Comparison of ENCODE assay signal across 8 cellular contexts in genomic region chr19:45076029-45076850, GRCh38. TPM values are rescaled to one million over a fixed set of nuclear protein-coding genes. Genes with fewer than 3 reads are reported as not detected.
DNase-seq lines count a peak whose midpoint lies in the region; ATAC-seq, FAIRE-seq and TF ChIP-seq lines count a peak whose summit lies in the region.

Gene ZNF296 (minus strand): TSS chr19:45076478. CDS start chr19:45076373, 105 bp downstream.

- H3K27me3 Mint-ChIP-seq in activated T-helper 2 cell treated with anti-CD3 and anti-CD28 coated beads, Interferon-gamma antibody, Interleukin-2, Interleukin-4, amounts not matched to agents 10 μg/mL and 5 μg/mL and 100 μg/mL, durations not matched to agents 14 hours and 24 hours and 36 hours (ENCODE audit: low read depth) = no peaks in the 10 kb centered on the region
- H3K27me3 Mint-ChIP-seq in type B pancreatic cell = peaks cover 4% of the 10 kb centered on the region

- TF ChIP-seq CTCF in gastroesophageal sphincter (IDR thresholded peaks at IDR 0.05) (no peak), pancreas (IDR thresholded peaks at IDR 0.05) (no peak), type B pancreatic cell (conservative IDR thresholded peaks at IDR 0.05) (no peak)

- TF ChIP-seq EP300 in gastroesophageal sphincter (IDR thresholded peaks at IDR 0.05) = no peak

- H3K4me1 Mint-ChIP-seq in activated T-helper 2 cell treated with anti-CD3 and anti-CD28 coated beads, Interferon-gamma antibody, Interleukin-2, Interleukin-4, amounts not matched to agents 10 μg/mL and 5 μg/mL and 100 μg/mL, durations not matched to agents 14 hours and 24 hours and 36 hours (ENCODE audit: low read depth) = peaks cover 25% of the 10 kb centered on the region
- H3K4me1 Mint-ChIP-seq in type B pancreatic cell (ENCODE audit: unreplicated experiment) = peaks cover 10% of the 10 kb centered on the region

- H3K4me3 ChIP-seq in BLaER1 treated with 17β-estradiol and CSF1 and Interleukin-3, amounts not matched to agents 10 nM and 100 nM = peak within 1 kb of the TSS; percentile 81 to 94 (median 86)
- H3K4me3 ChIP-seq in gastroesophageal sphincter (peak within 1 kb of the TSS; percentile 6 to 56), pancreas (peak within 1 kb of the TSS; percentile 16 to 50 (median 26))

- H3K4me3 Mint-ChIP-seq in activated T-helper 2 cell treated with anti-CD3 and anti-CD28 coated beads, Interferon-gamma antibody, Interleukin-2, Interleukin-4, amounts not matched to agents 10 μg/mL and 5 μg/mL and 100 μg/mL, durations not matched to agents 14 hours and 24 hours and 36 hours (ENCODE audit: low read depth) = peak within 1 kb of the TSS; percentile 79
- H3K4me3 Mint-ChIP-seq in type B pancreatic cell = peak within 1 kb of the TSS; percentile 84

- peaks cover 16 to 60% (median 44%) of the 10 kb centered on the region in 11 experiments; a peak in 21 of 22 replicates for H4K20me1 ChIP-seq in BLaER1 treated with 17β-estradiol and CSF1 and Interleukin-3, amounts not matched to agents 10 nM and 100 nM

- peak within 1 kb of the TSS; percentile 86 to 93 (median 90) for H3K9ac ChIP-seq in BLaER1 treated with 17β-estradiol and CSF1 and Interleukin-3, amounts not matched to agents 10 nM and 100 nM

- H3K4me2 ChIP-seq in BLaER1 treated with 17β-estradiol and CSF1 and Interleukin-3, amounts not matched to agents 10 nM and 100 nM = peak within 1 kb of the TSS; percentile 90 to 99 (median 97)

- peaks cover 19 to 39% (median 35%) of the 10 kb centered on the region in 11 experiments for H3K36me3 ChIP-seq in BLaER1 treated with 17β-estradiol and CSF1 and Interleukin-3, amounts not matched to agents 10 nM and 100 nM
- H3K36me3 ChIP-seq in gastroesophageal sphincter (peaks cover 0 to 11% of the 10 kb centered on the region in 2 donors), pancreas (no peaks in the 10 kb centered on the region)

- H3K27ac Mint-ChIP-seq in activated T-helper 2 cell treated with anti-CD3 and anti-CD28 coated beads, Interferon-gamma antibody, Interleukin-2, Interleukin-4, amounts not matched to agents 10 μg/mL and 5 μg/mL and 100 μg/mL, durations not matched to agents 14 hours and 24 hours and 36 hours = peak within 1 kb of the TSS; percentile 67
- H3K27ac Mint-ChIP-seq in type B pancreatic cell = peak within 1 kb of the TSS; percentile 58

- TF ChIP-seq POLR2A in GM19193 (IDR thresholded peaks at IDR 0.05; ENCODE audit: extremely low read depth, insufficient read depth, insufficient read length) (peak; percentile 89), gastroesophageal sphincter (IDR thresholded peaks at IDR 0.05) (peak in 1 of 2 donors; percentile 13)

- no peaks in the 10 kb centered on the region for H3K9me3 Mint-ChIP-seq in activated T-helper 2 cell treated with anti-CD3 and anti-CD28 coated beads, Interferon-gamma antibody, Interleukin-2, Interleukin-4, amounts not matched to agents 10 μg/mL and 5 μg/mL and 100 μg/mL, durations not matched to agents 14 hours and 24 hours and 36 hours
- no peaks in the 10 kb centered on the region for H3K9me3 Mint-ChIP-seq in type B pancreatic cell

- H3K4me1 ChIP-seq in BLaER1 treated with 17β-estradiol and CSF1 and Interleukin-3, amounts not matched to agents 10 nM and 100 nM = peaks cover 48 to 65% (median 60%) of the 10 kb centered on the region in 10 experiments
- H3K4me1 ChIP-seq in gastroesophageal sphincter = peaks cover 0 to 57% (median 16%) of the 10 kb centered on the region in 3 donors
- peaks cover 0 to 15% (median 11%) of the 10 kb centered on the region in 3 donors for H3K4me1 ChIP-seq in pancreas

- H3K27ac ChIP-seq in BLaER1 treated with 17β-estradiol and CSF1 and Interleukin-3, amounts not matched to agents 10 nM and 100 nM = peak within 1 kb of the TSS; percentile 71 to 94 (median 91)
- H3K27ac ChIP-seq in gastroesophageal sphincter = peak within 1 kb of the TSS in 3 of 4 donors; percentile 53 to 72 (median 69)
- H3K27ac ChIP-seq in pancreas = peak within 1 kb of the TSS; percentile 28 to 46 (median 32)

- no peaks in the 10 kb centered on the region for H3K9me3 ChIP-seq in BLaER1 treated with 17β-estradiol and CSF1 and Interleukin-3, amounts not matched to agents 10 nM and 100 nM (replicated peaks in 1 of 11)
- H3K9me3 ChIP-seq in gastroesophageal sphincter (no peaks in the 10 kb centered on the region), pancreas (no peaks in the 10 kb centered on the region)

- H3K27me3 ChIP-seq in BLaER1 treated with 17β-estradiol and CSF1 and Interleukin-3, amounts not matched to agents 10 nM and 100 nM = no peaks in the 10 kb centered on the region
- H3K27me3 ChIP-seq in gastroesophageal sphincter (no peaks in the 10 kb centered on the region), pancreas (no peaks in the 10 kb centered on the region)

- DNase-seq in RCC 7860 (ENCODE audit: low spot score) (peak; percentile 47), pancreas (peak; percentile 72 to 90 (median 80)), type B pancreatic cell (ENCODE audit: extremely low spot score, unreplicated experiment) (no peak)
- DNase-seq in activated T-helper 2 cell treated with anti-CD3 and anti-CD28 coated beads, Interferon-gamma antibody, Interleukin-2, Interleukin-4, amounts not matched to agents 10 μg/mL and 5 μg/mL and 100 μg/mL, durations not matched to agents 14 hours and 24 hours and 36 hours (ENCODE audit: low spot score) = peak; percentile 79

- intact Hi-C loops in activated T-helper 2 cell treated with anti-CD3 and anti-CD28 coated beads, Interferon-gamma antibody, Interleukin-2, Interleukin-4, amounts not matched to agents 10 μg/mL and 5 μg/mL and 100 μg/mL, durations not matched to agents 14 hours and 24 hours and 36 hours (cut with micrococcal nuclease) = loop anchor here (2.0 to 5.0 kb wide), 4 partner anchors 39 to 101 kb away; partner anchors contain the start of genes BLOC1S3, CLASRP and TRAPPC6A
- intact Hi-C loops in pancreas (cut with DNase I) = no loop called here

- WGBS in gastroesophageal sphincter (ENCODE audit: low coverage in 1 of 2), 2 donors = 1 to 4% methylated on average over 11 to 16 of the region's 81 CpGs
- 6% methylated on average over 35 to 81 of the region's 81 CpGs for WGBS in pancreas, 2 donors

- no peak for FAIRE-seq in RCC 7860 (lab: Jason Lieb, UNC)
- FAIRE-seq in pancreas (lab: Jason Lieb, UNC) = no peak

- ATAC-seq in HG03565 (IDR thresholded peaks at IDR 0.05; ENCODE audit: unreplicated experiment) (peak; percentile 27), gastroesophageal sphincter (peak; percentile 67), pancreas (peak; percentile 67 to 80 (median 72))

- H3K36me3 Mint-ChIP-seq in activated T-helper 2 cell treated with anti-CD3 and anti-CD28 coated beads, Interferon-gamma antibody, Interleukin-2, Interleukin-4, amounts not matched to agents 10 μg/mL and 5 μg/mL and 100 μg/mL, durations not matched to agents 14 hours and 24 hours and 36 hours (ENCODE audit: low read depth) = peaks cover 13% of the 10 kb centered on the region
- no peaks in the 10 kb centered on the region for H3K36me3 Mint-ChIP-seq in type B pancreatic cell

RNA-seq across cellular contexts. Expression of gene ZNF296, which starts in this region (rescaled TPM):
- 3.9 and 5.8 TPM in 2 replicates for total RNA-seq in activated T-helper 2 cell treated with anti-CD3 and anti-CD28 coated beads, Interferon-gamma antibody, Interleukin-2, Interleukin-4, amounts not matched to agents 10 μg/mL and 5 μg/mL and 100 μg/mL, durations not matched to agents 14 hours and 24 hours and 36 hours
- under 1 TPM in 1 of 4 donors, not detected in 3; 0.50 TPM for total RNA-seq in gastroesophageal sphincter
- total RNA-seq in pancreas = under 1 TPM; 0.15 to 0.52 (median 0.32) TPM
- 1 to 10 TPM; 2.0 to 2.1 TPM for polyA plus RNA-seq in pancreas
- 2.2 and 3.7 TPM in 2 replicates for total RNA-seq in type B pancreatic cell (ENCODE audit: low replicate concordance)

Comparison
In these comparisons a context has a peak if more than half of its experiments do, and no peak if none do; other contexts are left out.
1. Peak in ATAC-seq, H3K4me3 ChIP-seq and H3K27ac ChIP-seq in gastroesophageal sphincter; RNA of the gene not detected or under 1 TPM.
2. H3K27ac ChIP-seq: peak in every context shown above with its lines; median percentile 91 in BLaER1 treated with 17β-estradiol and CSF1 and Interleukin-3, amounts not matched to agents 10 nM and 100 nM; 69 in gastroesophageal sphincter; 32 in pancreas.
3. H3K4me3 ChIP-seq: peak in every context shown above with its lines; median percentile 86 in BLaER1 treated with 17β-estradiol and CSF1 and Interleukin-3, amounts not matched to agents 10 nM and 100 nM; 31 in gastroesophageal sphincter; 26 in pancreas.